Comparison of ENCODE assay signal across 1 cellular context in the genomic region with DNA sequence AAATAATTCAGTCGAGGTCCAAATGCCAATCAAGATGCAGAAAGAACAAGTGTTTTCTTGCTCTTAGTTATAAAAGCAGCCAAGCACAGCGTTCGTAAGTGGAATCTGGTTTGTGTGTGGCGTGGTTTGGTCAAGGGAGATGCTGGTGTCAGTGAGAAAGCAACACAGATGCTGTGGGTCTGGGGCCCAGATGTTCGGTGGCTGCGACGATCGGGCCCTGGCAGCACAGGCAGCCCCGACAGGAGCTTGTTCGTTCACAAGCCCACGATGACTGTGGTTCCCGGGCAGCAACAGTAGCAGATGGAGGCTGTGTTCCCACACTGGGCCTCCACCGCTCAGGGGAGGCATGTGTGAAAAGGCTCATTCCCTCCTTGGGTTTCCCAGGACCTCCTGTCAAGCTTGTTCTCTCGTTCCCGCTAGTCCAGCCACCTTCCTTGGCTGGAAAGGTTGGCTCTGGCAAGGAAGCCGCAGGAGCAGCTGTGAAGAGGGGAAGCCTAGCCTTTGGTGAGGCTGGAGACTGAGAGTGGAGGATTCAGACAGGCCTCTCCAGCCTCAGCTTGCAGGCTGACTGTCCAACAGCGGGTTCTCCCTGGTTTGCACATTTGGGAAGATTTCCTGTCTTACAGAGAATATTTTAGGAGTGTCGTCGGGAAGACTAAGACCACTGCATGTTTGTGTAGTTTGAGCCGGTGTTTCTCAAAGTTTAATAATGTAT.
TF ChIP-seq lines count a peak whose summit lies in the region.

No MANE protein-coding gene starts in this region.

TF ChIP-seq in SK-N-SH treated with all-trans-retinoic acid at 6 μM for 48 hours, 23 proteins besides CTCF, POLR2A, EP300 and RAD21 (continued from another document):
- TF ChIP-seq, protein P1, sequence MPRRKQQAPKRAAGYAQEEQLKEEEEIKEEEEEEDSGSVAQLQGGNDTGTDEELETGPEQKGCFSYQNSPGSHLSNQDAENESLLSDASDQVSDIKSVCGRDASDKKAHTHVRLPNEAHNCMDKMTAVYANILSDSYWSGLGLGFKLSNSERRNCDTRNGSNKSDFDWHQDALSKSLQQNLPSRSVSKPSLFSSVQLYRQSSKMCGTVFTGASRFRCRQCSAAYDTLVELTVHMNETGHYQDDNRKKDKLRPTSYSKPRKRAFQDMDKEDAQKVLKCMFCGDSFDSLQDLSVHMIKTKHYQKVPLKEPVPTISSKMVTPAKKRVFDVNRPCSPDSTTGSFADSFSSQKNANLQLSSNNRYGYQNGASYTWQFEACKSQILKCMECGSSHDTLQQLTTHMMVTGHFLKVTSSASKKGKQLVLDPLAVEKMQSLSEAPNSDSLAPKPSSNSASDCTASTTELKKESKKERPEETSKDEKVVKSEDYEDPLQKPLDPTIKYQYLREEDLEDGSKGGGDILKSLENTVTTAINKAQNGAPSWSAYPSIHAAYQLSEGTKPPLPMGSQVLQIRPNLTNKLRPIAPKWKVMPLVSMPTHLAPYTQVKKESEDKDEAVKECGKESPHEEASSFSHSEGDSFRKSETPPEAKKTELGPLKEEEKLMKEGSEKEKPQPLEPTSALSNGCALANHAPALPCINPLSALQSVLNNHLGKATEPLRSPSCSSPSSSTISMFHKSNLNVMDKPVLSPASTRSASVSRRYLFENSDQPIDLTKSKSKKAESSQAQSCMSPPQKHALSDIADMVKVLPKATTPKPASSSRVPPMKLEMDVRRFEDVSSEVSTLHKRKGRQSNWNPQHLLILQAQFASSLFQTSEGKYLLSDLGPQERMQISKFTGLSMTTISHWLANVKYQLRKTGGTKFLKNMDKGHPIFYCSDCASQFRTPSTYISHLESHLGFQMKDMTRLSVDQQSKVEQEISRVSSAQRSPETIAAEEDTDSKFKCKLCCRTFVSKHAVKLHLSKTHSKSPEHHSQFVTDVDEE (CRISPR knock-in tag; IDR thresholded peaks at IDR 0.05), result no peak
- TF ChIP-seq, protein P2, sequence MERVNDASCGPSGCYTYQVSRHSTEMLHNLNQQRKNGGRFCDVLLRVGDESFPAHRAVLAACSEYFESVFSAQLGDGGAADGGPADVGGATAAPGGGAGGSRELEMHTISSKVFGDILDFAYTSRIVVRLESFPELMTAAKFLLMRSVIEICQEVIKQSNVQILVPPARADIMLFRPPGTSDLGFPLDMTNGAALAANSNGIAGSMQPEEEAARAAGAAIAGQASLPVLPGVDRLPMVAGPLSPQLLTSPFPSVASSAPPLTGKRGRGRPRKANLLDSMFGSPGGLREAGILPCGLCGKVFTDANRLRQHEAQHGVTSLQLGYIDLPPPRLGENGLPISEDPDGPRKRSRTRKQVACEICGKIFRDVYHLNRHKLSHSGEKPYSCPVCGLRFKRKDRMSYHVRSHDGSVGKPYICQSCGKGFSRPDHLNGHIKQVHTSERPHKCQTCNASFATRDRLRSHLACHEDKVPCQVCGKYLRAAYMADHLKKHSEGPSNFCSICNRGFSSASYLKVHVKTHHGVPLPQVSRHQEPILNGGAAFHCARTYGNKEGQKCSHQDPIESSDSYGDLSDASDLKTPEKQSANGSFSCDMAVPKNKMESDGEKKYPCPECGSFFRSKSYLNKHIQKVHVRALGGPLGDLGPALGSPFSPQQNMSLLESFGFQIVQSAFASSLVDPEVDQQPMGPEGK (CRISPR knock-in tag; IDR thresholded peaks at IDR 0.05; ENCODE audit: borderline replicate concordance), result no peak
- TF ChIP-seq ARNTL (CRISPR knock-in tag; IDR thresholded peaks at IDR 0.05; ENCODE audit: borderline replicate concordance, low read depth) (no peak), TCF4 (CRISPR knock-in tag; IDR thresholded peaks at IDR 0.05; ENCODE audit: borderline replicate concordance) (peak; percentile 57; the same call in 1 of the 2 replicates), ISL1 (CRISPR knock-in tag; IDR thresholded peaks at IDR 0.05) (no peak)
- TF ChIP-seq, protein P3, sequence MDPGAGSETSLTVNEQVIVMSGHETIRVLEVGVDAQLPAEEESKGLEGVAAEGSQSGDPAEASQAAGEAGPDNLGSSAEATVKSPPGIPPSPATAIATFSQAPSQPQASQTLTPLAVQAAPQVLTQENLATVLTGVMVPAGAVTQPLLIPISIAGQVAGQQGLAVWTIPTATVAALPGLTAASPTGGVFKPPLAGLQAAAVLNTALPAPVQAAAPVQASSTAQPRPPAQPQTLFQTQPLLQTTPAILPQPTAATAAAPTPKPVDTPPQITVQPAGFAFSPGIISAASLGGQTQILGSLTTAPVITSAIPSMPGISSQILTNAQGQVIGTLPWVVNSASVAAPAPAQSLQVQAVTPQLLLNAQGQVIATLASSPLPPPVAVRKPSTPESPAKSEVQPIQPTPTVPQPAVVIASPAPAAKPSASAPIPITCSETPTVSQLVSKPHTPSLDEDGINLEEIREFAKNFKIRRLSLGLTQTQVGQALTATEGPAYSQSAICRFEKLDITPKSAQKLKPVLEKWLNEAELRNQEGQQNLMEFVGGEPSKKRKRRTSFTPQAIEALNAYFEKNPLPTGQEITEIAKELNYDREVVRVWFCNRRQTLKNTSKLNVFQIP (CRISPR knock-in tag; IDR thresholded peaks at IDR 0.05; ENCODE audit: borderline replicate concordance, low read depth), result no peak
